ENCODE assay signal across 27 cellular contexts in genomic region chr5:157977957-157978505, GRCh38.
DNase-seq lines count a peak whose midpoint lies in the region; ATAC-seq, FAIRE-seq and TF ChIP-seq lines count a peak whose summit lies in the region.
"Had no signal": no experiment of that assay in that cellular context is flagged by ENCODE, and none has a peak within 500 bp of the region (broad histone marks: within the 10 kb centered on the region; RNA-seq: fewer than 3 reads in every experiment).

No MANE protein-coding gene starts in this region.

- H2AFZ ChIP-seq in SK-N-SH (ENCODE audit: low read depth) = no peak overlapping the region
- H2AFZ ChIP-seq: PC-9 had no signal

- no peak for TF ChIP-seq POLR2A in GM12891 (IDR thresholded peaks at IDR 0.05; ENCODE audit: low read depth, low read length)

- H3K36me3 ChIP-seq in SK-N-SH (replicated peaks in 1 of 2; ENCODE audit: control insufficient read depth in 1 of 2, insufficient read depth in 2 of 2, low read length in 1 of 2) (no peaks in the 10 kb centered on the region), small intestine (ENCODE audit: control insufficient read depth in 2 of 2, insufficient read depth in 2 of 2, low read length in 2 of 2) (no peaks in the 10 kb centered on the region)
- H3K36me3 ChIP-seq: WERI-Rb-1 had no signal

- no peaks in the 10 kb centered on the region for H3K9me3 ChIP-seq in SK-N-SH
- H3K9me3 ChIP-seq in small intestine (ENCODE audit: control insufficient read depth, low read depth) = no peaks in the 10 kb centered on the region
- H3K9me3 ChIP-seq: body of pancreas had no signal

- TF ChIP-seq EP300 in SK-N-SH (IDR thresholded peaks at IDR 0.05; ENCODE audit: borderline replicate concordance in 1 of 2, low read depth in 1 of 2, low read length in 1 of 2) = no peak

- DNase-seq in SK-N-SH = peak; percentile 47
- peak; percentile 6 for DNase-seq in cerebellar cortex (ENCODE audit: low spot score)
- DNase-seq in kidney tubule cell (ENCODE audit: low spot score) = peak; percentile 65
- DNase-seq in small intestine = peak; percentile 64
- DNase-seq in GM12891 (ENCODE audit: insufficient read length, low spot score) = no peak
- DNase-seq: activated CD4-positive, alpha-beta T cell treated with anti-CD3 and anti-CD28 coated beads, Interleukin-2, amount 10 ng/mL, durations not matched to agents 7 days and 5 days; activated gamma-delta T cell treated with Interleukin-2 at 50 U/mL for 16 hours; activated T-cell treated with anti-CD3 and anti-CD28 coated beads, Interleukin-2, amount 50 U/mL, for 4 hours; CD8-positive, alpha-beta memory T cell; effector CD8-positive, alpha-beta T cell; IMR-90; kidney glomerular epithelial cell; mesenchymal stem cell; naive thymus-derived CD4-positive, alpha-beta T cell; NCI-H510A treated with DMSO at 0.1 percent for 48 hours; nucleus accumbens; PC-9; stimulated activated CD4-positive, alpha-beta T cell treated with anti-CD3 and anti-CD28 coated beads, Interleukin-2, amount 100 ng/mL, for 48 hours; SW 1271; T1000; trophoblast cell; WERI-Rb-1 had no signal

- H3K4me3 ChIP-seq in SK-N-SH (ENCODE audit: low read depth in 2 of 2, low read length in 1 of 2) (no peak overlapping the region), small intestine (ENCODE audit: low read depth in 1 of 2, low read length in 2 of 2) (no peak overlapping the region)
- H3K4me3 ChIP-seq: body of pancreas, PC-9 had no signal

- H3K27ac ChIP-seq in SK-N-SH (ENCODE audit: low read depth in 2 of 2, low read length in 1 of 2) (no peak overlapping the region), small intestine (ENCODE audit: low read depth in 1 of 2, low read length in 1 of 2) (no peak overlapping the region)
- H3K27ac ChIP-seq: body of pancreas, PC-9, WERI-Rb-1 had no signal

- no peaks in the 10 kb centered on the region for H3F3A ChIP-seq in SK-N-SH (replicated peaks; ENCODE audit: insufficient read depth)

- POLR2A ChIA-PET in SK-N-SH (lab: Yijun Ruan, JAX) = no interaction called here

- H3K4me1 ChIP-seq in SK-N-SH (ENCODE audit: control insufficient read depth in 1 of 2, insufficient read depth in 2 of 2, low read depth in 1 of 2, low read length in 1 of 2) = peaks cover 0 to 3% of the 10 kb centered on the region in 2 experiments; a peak in 1 of 4 replicates
- H3K4me1 ChIP-seq in small intestine (ENCODE audit: control insufficient read depth in 2 of 2, insufficient read depth in 1 of 2, low read depth in 1 of 2, low read length in 1 of 2) = no peaks in the 10 kb centered on the region
- H3K4me1 ChIP-seq: body of pancreas had no signal

- H3K4me2 ChIP-seq in SK-N-SH = no peak overlapping the region
- H3K4me2 ChIP-seq: PC-9 had no signal

- no peak for TF ChIP-seq RAD21 in SK-N-SH (IDR thresholded peaks at IDR 0.05; ENCODE audit: low read length)

- no peak for TF ChIP-seq CTCF in SK-N-SH (IDR thresholded peaks at IDR 0.05)

- no peaks in the 10 kb centered on the region for H4K20me1 ChIP-seq in SK-N-SH (ENCODE audit: insufficient read depth)

- no peaks in the 10 kb centered on the region for H3K9me2 ChIP-seq in SK-N-SH

- CTCF ChIA-PET in SK-N-SH (lab: Yijun Ruan, JAX) = interaction anchor here (1.0 to 1.5 kb wide), 2 partner anchors 16 to 123 kb away, joined by 3 to 4 read pairs; no protein-coding TSS in a partner anchor

- no peaks in the 10 kb centered on the region for H3K79me2 ChIP-seq in SK-N-SH (ENCODE audit: insufficient read depth)

- no peak overlapping the region for H3K9ac ChIP-seq in SK-N-SH

- 42% methylated on average over 3 of the region's 3 CpGs for WGBS in SK-N-SH (ENCODE audit: low lambda C conversion rate)
- WGBS in small intestine, 3 donors = 40 to 68% (median 46%) methylated on average over 3 of the region's 3 CpGs

- no peaks in the 10 kb centered on the region for H3K27me3 ChIP-seq in SK-N-SH (ENCODE audit: insufficient read depth)
- H3K27me3 ChIP-seq in small intestine (ENCODE audit: control insufficient read depth in 2 of 2, insufficient read depth in 2 of 2, low read length in 2 of 2) = peaks cover 0 to 2% of the 10 kb centered on the region in 2 donors
- H3K27me3 ChIP-seq: body of pancreas had no signal

- FAIRE-seq in small intestine (lab: Jason Lieb, UNC) (no peak), GM12891 (lab: Jason Lieb, UNC) (no peak)
- FAIRE-seq: H54 had no signal

- ATAC-seq in SK-N-SH treated with all-trans-retinoic acid at 6 μM for 48 hours = no peak
- ATAC-seq in HG02571 (IDR thresholded peaks at IDR 0.05; ENCODE audit: unreplicated experiment) = no peak
- no peak for ATAC-seq in HG03571 (IDR thresholded peaks at IDR 0.05; ENCODE audit: unreplicated experiment)
- ATAC-seq: activated T-cell treated with anti-CD3 and anti-CD28 coated beads, Interleukin-2, amount 50 U/mL, for 4 hours; body of pancreas; naive thymus-derived CD4-positive, alpha-beta T cell had no signal

TF ChIP-seq in SK-N-SH, 30 proteins besides CTCF, POLR2A, EP300 and RAD21 (continues in another document):
- TF ChIP-seq CHD2 (IDR thresholded peaks at IDR 0.05; ENCODE audit: low read length, partially characterized antibody) (no peak), SMC3 (IDR thresholded peaks at IDR 0.05; ENCODE audit: low read depth, low read length) (no peak), YY1 (IDR thresholded peaks at IDR 0.05; ENCODE audit: low read depth) (no peak), FOSL2 (IDR thresholded peaks at IDR 0.05; ENCODE audit: borderline replicate concordance, low read depth) (no peak), MAX (IDR thresholded peaks at IDR 0.05; ENCODE audit: low read depth) (no peak), IRF3 (IDR thresholded peaks at IDR 0.05; ENCODE audit: low read depth, low read length) (no peak)

TF ChIP-seq in SK-N-SH treated with all-trans-retinoic acid at 6 μM for 48 hours, 23 proteins besides CTCF, POLR2A, EP300 and RAD21 (continues in another document):
- TF ChIP-seq ARNTL (CRISPR knock-in tag; IDR thresholded peaks at IDR 0.05; ENCODE audit: borderline replicate concordance, low read depth) (no peak), TOX (CRISPR knock-in tag; IDR thresholded peaks at IDR 0.05; ENCODE audit: borderline replicate concordance) (no peak), POU6F1 (CRISPR knock-in tag; IDR thresholded peaks at IDR 0.05; ENCODE audit: borderline replicate concordance, low read depth) (no peak), PPARA (CRISPR knock-in tag; IDR thresholded peaks at IDR 0.05; ENCODE audit: borderline replicate concordance) (no peak), ZNF565 (CRISPR knock-in tag; conservative IDR thresholded peaks at IDR 0.05; ENCODE audit: low read depth) (no peak), ESRRG (CRISPR knock-in tag; IDR thresholded peaks at IDR 0.05) (no peak), ZNF70 (CRISPR knock-in tag; IDR thresholded peaks at IDR 0.05) (no peak)

TF ChIP-seq in GM12891, 5 proteins besides CTCF, POLR2A, EP300 and RAD21:
- no peak for TF ChIP-seq POLR2AphosphoS5 (IDR thresholded peaks at IDR 0.05; ENCODE audit: low read depth, low read length)
- no peak for TF ChIP-seq POU2F2 (IDR thresholded peaks at IDR 0.05; ENCODE audit: low read depth, low read length)
- TF ChIP-seq TAF1 (IDR thresholded peaks at IDR 0.05; ENCODE audit: low read depth, low read length) = no peak
- TF ChIP-seq PAX5 (IDR thresholded peaks at IDR 0.05; ENCODE audit: insufficient read depth, low read length, severe bottlenecking) = no peak
- TF ChIP-seq SPI1 (IDR thresholded peaks at IDR 0.05; ENCODE audit: low read depth, low read length) = no peak
